ENCODE assay signal across 29 cellular contexts in the genomic region with DNA sequence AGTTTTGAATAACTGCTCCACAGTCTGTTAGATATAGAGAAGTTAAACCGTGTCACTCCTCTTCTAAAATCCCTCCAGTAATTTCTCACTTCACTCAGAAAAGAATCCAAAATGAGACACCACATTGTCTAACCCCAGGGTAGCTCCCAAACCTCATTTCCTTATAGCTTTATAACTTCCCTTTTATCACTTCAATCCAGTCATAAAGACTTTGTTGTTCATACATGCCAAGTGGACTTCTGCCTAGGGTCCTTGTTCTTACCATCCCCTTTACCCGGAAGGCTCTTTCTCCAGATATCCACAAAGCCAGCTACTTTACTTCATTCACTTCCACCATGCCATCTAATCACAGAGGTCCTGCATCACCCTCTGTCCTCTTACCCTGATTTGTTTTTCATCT.
"Had no signal": no experiment of that assay in that cellular context is flagged by ENCODE, and none has a peak within 500 bp of the region (broad histone marks: within the 10 kb centered on the region; RNA-seq: fewer than 3 reads in every experiment).

No MANE protein-coding gene starts in this region.

- H3K27me3 ChIP-seq: ascending aorta, body of pancreas, Peyer's patch, SJCRH30 had no signal

- H3K9me3 ChIP-seq: ascending aorta, body of pancreas, Peyer's patch, SJCRH30 had no signal

- ATAC-seq: activated naive CD4-positive, alpha-beta T cell treated with anti-CD3 and anti-CD28 coated beads, Interleukin-2, amount 50 U/mL, for 72 hours; activated naive CD8-positive, alpha-beta T cell treated with anti-CD3 and anti-CD28 coated beads, Interleukin-2, amount 50 U/mL, for 24 hours; activated T-cell treated with anti-CD3 and anti-CD28 coated beads, Interleukin-2, amount 50 U/mL, for 4 hours; body of pancreas; K562; SK-N-SH treated with all-trans-retinoic acid at 6 μM for 48 hours had no signal

- H3K4me3 ChIP-seq: ascending aorta, body of pancreas, K562, SJCRH30 had no signal

- H3K27ac Mint-ChIP-seq: activated B cell treated with CpG ODN at 0.5 μM for 24 hours; activated CD4-positive, alpha-beta memory T cell treated with anti-CD3 and anti-CD28 coated beads for 36 hours; activated CD4-positive, alpha-beta T cell treated with anti-CD3 and anti-CD28 coated beads, Interleukin-2, amount 10 ng/mL, durations not matched to agents 7 days and 5 days; activated naive CD4-positive, alpha-beta T cell treated with anti-CD3 and anti-CD28 coated beads, Interleukin-2, amount 50 U/mL, for 72 hours; activated naive CD8-positive, alpha-beta T cell treated with anti-CD3 and anti-CD28 coated beads, Interleukin-2, amount 50 U/mL, for 24 hours; T-helper 1 cell treated with Interleukin-12 subunit alpha and Interleukin-12 subunit beta and Interleukin-4 antibody, amounts not matched to agents 30 μg/mL and 1 μg/mL, for 36 hours had no signal

- H3K27ac ChIP-seq: ascending aorta, body of pancreas, RWPE1, SJCRH30 had no signal

- H3K36me3 Mint-ChIP-seq: activated CD4-positive, alpha-beta memory T cell treated with anti-CD3 and anti-CD28 coated beads for 36 hours; activated naive CD4-positive, alpha-beta T cell treated with anti-CD3 and anti-CD28 coated beads, Interleukin-2, amount 50 U/mL, for 72 hours had no signal

- H3K4me3 Mint-ChIP-seq: activated B cell treated with CpG ODN at 0.5 μM for 24 hours; activated CD4-positive, alpha-beta memory T cell treated with anti-CD3 and anti-CD28 coated beads for 36 hours; activated CD4-positive, alpha-beta T cell treated with anti-CD3 and anti-CD28 coated beads, Interleukin-2, amount 10 ng/mL, durations not matched to agents 7 days and 5 days; activated naive CD8-positive, alpha-beta T cell treated with anti-CD3 and anti-CD28 coated beads, Interleukin-2, amount 50 U/mL, for 24 hours; activated T-cell treated with anti-CD3 and anti-CD28 coated beads, Interleukin-2, amount 50 U/mL, for 4 hours; T-helper 1 cell treated with Interleukin-12 subunit alpha and Interleukin-12 subunit beta and Interleukin-4 antibody, amounts not matched to agents 30 μg/mL and 1 μg/mL, for 36 hours had no signal

- H3K27me3 Mint-ChIP-seq: activated B cell treated with CpG ODN at 0.5 μM for 24 hours; activated CD4-positive, alpha-beta T cell treated with anti-CD3 and anti-CD28 coated beads, Interleukin-2, amount 10 ng/mL, durations not matched to agents 7 days and 5 days had no signal

- H3K36me3 ChIP-seq: ascending aorta, Peyer's patch, SJCRH30 had no signal

- H3K4me1 ChIP-seq: ascending aorta, body of pancreas, SJCRH30 had no signal

- H3K4me1 Mint-ChIP-seq: activated B cell treated with CpG ODN at 0.5 μM for 24 hours; activated CD4-positive, alpha-beta T cell treated with anti-CD3 and anti-CD28 coated beads, Interleukin-2, amount 10 ng/mL, durations not matched to agents 7 days and 5 days; activated naive CD8-positive, alpha-beta T cell treated with anti-CD3 and anti-CD28 coated beads, Interleukin-2, amount 50 U/mL, for 24 hours had no signal

- H3K9me3 Mint-ChIP-seq: activated B cell treated with CpG ODN at 0.5 μM for 24 hours; activated CD4-positive, alpha-beta memory T cell treated with anti-CD3 and anti-CD28 coated beads for 36 hours; activated CD4-positive, alpha-beta T cell treated with anti-CD3 and anti-CD28 coated beads, Interleukin-2, amount 10 ng/mL, durations not matched to agents 7 days and 5 days; activated naive CD4-positive, alpha-beta T cell treated with anti-CD3 and anti-CD28 coated beads, Interleukin-2, amount 50 U/mL, for 72 hours; activated naive CD8-positive, alpha-beta T cell treated with anti-CD3 and anti-CD28 coated beads, Interleukin-2, amount 50 U/mL, for 24 hours; activated T-cell treated with anti-CD3 and anti-CD28 coated beads, Interleukin-2, amount 50 U/mL, for 4 hours; T-helper 1 cell treated with Interleukin-12 subunit alpha and Interleukin-12 subunit beta and Interleukin-4 antibody, amounts not matched to agents 30 μg/mL and 1 μg/mL, for 36 hours had no signal

- DNase-seq: activated B cell treated with CpG ODN at 0.5 μM for 24 hours; activated CD4-positive, alpha-beta memory T cell treated with anti-CD3 and anti-CD28 coated beads for 36 hours; activated CD4-positive, alpha-beta T cell treated with anti-CD3 and anti-CD28 coated beads for 1 hour; activated CD4-positive, alpha-beta T cell treated with anti-CD3 and anti-CD28 coated beads, Interleukin-2, amount 10 ng/mL, durations not matched to agents 7 days and 5 days; activated CD8-positive, alpha-beta memory T cell treated with anti-CD3 and anti-CD28 coated beads for 24 hours; activated effector memory CD4-positive, alpha-beta T cell treated with anti-CD3 and anti-CD28 coated beads, Interleukin-2, amount 50 U/mL, for 16 hours; activated naive CD4-positive, alpha-beta T cell treated with Interleukin-2 at 50 U/mL for 16 hours; activated naive CD8-positive, alpha-beta T cell treated with anti-CD3 and anti-CD28 coated beads, Interleukin-2, amount 50 U/mL, for 24 hours; activated T-cell treated with anti-CD3 and anti-CD28 coated beads, Interleukin-2, amount 50 U/mL, for 4 hours; amniotic stem cell; body of pancreas; central memory CD4-positive, alpha-beta T cell; Karpas-422; NCI-H1105; NCI-H1436; NCI-H187; NCI-H2081; NCI-H446; NCI-H524; OCI-M1; Peyer's patch; Right ventricle myocardium superior; SJCRH30 had no signal
